23 cellular contexts compared by ENCODE assay signal in the genomic region with DNA sequence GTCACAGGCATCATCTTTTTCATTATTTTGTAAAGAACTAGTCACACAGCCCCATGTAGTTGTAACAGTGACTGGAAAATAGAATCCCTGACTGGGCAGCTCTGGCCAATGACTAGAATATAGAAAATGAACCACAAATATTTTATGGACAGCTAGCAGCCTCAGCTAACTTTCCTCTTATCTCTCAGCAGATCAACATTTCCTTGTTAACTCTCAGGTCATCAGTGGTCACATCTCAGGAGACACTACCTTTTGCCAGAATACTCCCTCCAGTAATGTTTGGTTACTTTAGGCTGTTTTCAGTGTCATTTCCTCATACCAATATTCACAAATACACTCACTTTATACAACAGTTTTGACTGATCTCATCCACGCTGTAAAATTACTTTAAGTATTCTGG. TPM values are rescaled to one million over a fixed set of nuclear protein-coding genes. Genes with fewer than 3 reads are reported as not detected.
"Had no signal": no experiment of that assay in that cellular context is flagged by ENCODE, and none has a peak within 500 bp of the region (broad histone marks: within the 10 kb centered on the region; RNA-seq: fewer than 3 reads in every experiment).

No MANE protein-coding gene starts in this region.

- DNase-seq: activated CD4-positive, alpha-beta T cell treated with anti-CD3 and anti-CD28 coated beads for 4 hours; activated CD8-positive, alpha-beta memory T cell treated with anti-CD3 and anti-CD28 coated beads, Interleukin-2, amount 50 U/mL, for 4 hours; activated CD8-positive, alpha-beta T cell treated with anti-CD3 and anti-CD28 coated beads for 36 hours; activated effector memory CD4-positive, alpha-beta T cell treated with Interleukin-2 at 50 U/mL for 16 hours; activated naive CD4-positive, alpha-beta T cell; activated naive CD8-positive, alpha-beta T cell treated with anti-CD3 and anti-CD28 coated beads, Interleukin-2, amount 50 U/mL, for 24 hours; amniotic stem cell; body of pancreas; central memory CD4-positive, alpha-beta T cell; Karpas-422; NCI-H1048; NCI-H146; NCI-H187 treated with DMSO at 0.1 percent for 48 hours; NCI-H2081 treated with DMSO at 0.1 percent for 48 hours; NCI-H446; NCI-H524; T-helper 1 cell; WERI-Rb-1 had no signal

- H3K27me3 ChIP-seq: ascending aorta, body of pancreas had no signal

- H3K4me3 ChIP-seq: ascending aorta, body of pancreas, SK-N-MC had no signal

- FAIRE-seq: bronchial epithelial cell had no signal

- H3K27ac ChIP-seq: ascending aorta, body of pancreas, SK-N-MC, WERI-Rb-1 had no signal

- H3K9me3 ChIP-seq: ascending aorta, body of pancreas had no signal

- ATAC-seq: activated CD4-positive, CD25-positive, alpha-beta regulatory T cell treated with anti-CD3 and anti-CD28 coated beads, Interleukin-2, amount 50 U/mL, for 24 hours; activated CD8-positive, alpha-beta T cell treated with anti-CD3 and anti-CD28 coated beads for 36 hours; activated naive CD4-positive, alpha-beta T cell treated with anti-CD3 and anti-CD28 coated beads, Interleukin-2, amount 50 U/mL, for 72 hours; activated naive CD8-positive, alpha-beta T cell treated with anti-CD3 and anti-CD28 coated beads, Interleukin-2, amount 50 U/mL, for 24 hours; body of pancreas had no signal

- H3K4me1 ChIP-seq: ascending aorta, body of pancreas had no signal

- H3K36me3 ChIP-seq: ascending aorta, WERI-Rb-1 had no signal

RNA-seq across cellular contexts. Expression of a gene that starts 43.9 kb away (rescaled TPM):
- total RNA-seq: ascending aorta had no signal
